1 cellular context compared by ENCODE assay signal in the genomic region with DNA sequence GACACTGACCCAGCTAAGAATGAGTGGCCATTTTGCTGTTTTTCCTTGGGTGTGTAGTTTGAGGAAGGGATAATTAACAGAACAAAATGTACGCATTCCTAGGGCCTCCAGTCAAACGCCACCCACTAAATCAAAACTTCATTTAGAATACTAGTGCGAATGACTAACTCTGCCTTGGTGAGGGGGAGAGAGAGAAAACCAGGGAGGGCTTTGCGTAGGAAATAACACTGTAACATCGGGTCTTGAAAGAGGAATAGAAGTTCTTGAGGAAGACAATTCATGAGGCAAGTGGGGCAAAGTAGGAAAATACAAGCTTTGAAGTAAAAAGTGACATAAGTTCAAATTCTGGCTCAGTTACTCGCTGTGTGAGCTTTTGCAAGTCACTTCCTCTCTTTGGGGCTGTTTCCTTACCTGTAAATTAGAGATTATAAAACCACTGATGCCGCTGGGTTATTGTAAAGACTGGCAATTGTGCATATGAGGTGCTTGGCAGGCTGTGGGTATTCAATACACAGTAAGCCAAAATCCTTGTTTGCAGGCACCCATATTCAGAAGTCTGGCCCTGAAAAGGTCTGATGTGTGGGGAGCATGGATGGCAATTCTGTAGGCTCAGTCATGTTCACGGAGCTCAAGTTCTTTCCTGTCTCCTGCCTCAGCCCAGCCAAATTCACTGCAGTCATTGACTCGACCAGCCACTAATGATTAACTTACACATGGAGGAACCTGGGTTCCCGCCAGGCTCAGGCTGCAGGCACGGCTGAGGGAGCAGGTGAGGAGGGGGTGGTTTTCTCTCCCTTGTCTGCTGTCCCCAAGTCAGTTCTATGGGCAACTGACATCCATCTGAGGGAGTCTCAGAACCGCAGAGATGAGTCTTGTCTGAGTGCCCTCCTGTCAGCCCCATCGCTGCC.
TF ChIP-seq lines count a peak whose summit lies in the region.

No MANE protein-coding gene starts in this region.

TF ChIP-seq in H1, 55 proteins besides CTCF, POLR2A, EP300 and RAD21:
- no peak for TF ChIP-seq RBBP5 (IDR thresholded peaks at IDR 0.05; ENCODE audit: borderline replicate concordance, low read depth, low read length)
